In genomic region chr13:30306762-30307193, GRCh38 we compare ENCODE assay signal across 8 cellular contexts. TPM values are rescaled to one million over a fixed set of nuclear protein-coding genes. Genes with fewer than 3 reads are reported as not detected.
A peak's percentile ranks its signal among the peaks of the same experiment; 100 is the strongest.
DNase-seq lines count a peak whose midpoint lies in the region; ATAC-seq and TF ChIP-seq lines count a peak whose summit lies in the region.

No MANE protein-coding gene starts in this region.

- no peak overlapping the region for H2AK5ac ChIP-seq in mesendoderm (ENCODE audit: low read length)

- H3K4me3 ChIP-seq in HUES48 (ENCODE audit: low read depth, low read length): peak overlapping the region; percentile 78
- peak overlapping the region; percentile 98 for H3K4me3 ChIP-seq in endodermal cell (ENCODE audit: low read length)
- peak overlapping the region; percentile 84 for H3K4me3 ChIP-seq in mesendoderm (ENCODE audit: low read length)

- H3K56ac ChIP-seq in mesendoderm (ENCODE audit: low read length): peak overlapping the region; percentile 97

- H3K79me1 ChIP-seq in mesendoderm (ENCODE audit: low read length): no peaks in the 10 kb centered on the region

- no peak overlapping the region for H2BK5ac ChIP-seq in mesendoderm (ENCODE audit: low read length)

- peak overlapping the region; percentile 75 for H3K27ac Mint-ChIP-seq in endodermal cell

- H3K4me1 ChIP-seq in HUES48 (ENCODE audit: control insufficient read depth, insufficient read depth, low read length) (peaks cover 17% of the 10 kb centered on the region; the same call in 1 of the 2 replicates), endodermal cell (ENCODE audit: control insufficient read depth, insufficient read depth, low read length) (no peaks in the 10 kb centered on the region), mesendoderm (ENCODE audit: control insufficient read depth, low read depth, low read length) (no peaks in the 10 kb centered on the region)

- H3K4ac ChIP-seq in mesendoderm (ENCODE audit: low read depth, low read length): peak overlapping the region; percentile 71

- peak; percentile 85 for ATAC-seq in GM21423 (IDR thresholded peaks at IDR 0.05; ENCODE audit: unreplicated experiment)

- H3K36me3 ChIP-seq in HUES48 (ENCODE audit: control insufficient read depth, insufficient read depth, low read length) (no peaks in the 10 kb centered on the region), endodermal cell (ENCODE audit: control insufficient read depth, insufficient read depth, low read length) (no peaks in the 10 kb centered on the region), mesendoderm (ENCODE audit: control insufficient read depth, insufficient read depth, low read length) (no peaks in the 10 kb centered on the region)

- H3K79me2 ChIP-seq in mesendoderm (ENCODE audit: control insufficient read depth, insufficient read depth, low read length): peaks cover 11% of the 10 kb centered on the region

- H3K9ac ChIP-seq in HUES48 (ENCODE audit: low read depth, low read length) (peak overlapping the region; percentile 83), endodermal cell (ENCODE audit: extremely low read depth, low read length, poor library complexity, severe bottlenecking) (peak overlapping the region; percentile 82), mesendoderm (ENCODE audit: low read length) (peak overlapping the region; percentile 91)

- H3K27me3 ChIP-seq in HUES48 (ENCODE audit: control insufficient read depth, insufficient read depth, low read length) (no peaks in the 10 kb centered on the region), endodermal cell (ENCODE audit: control insufficient read depth, insufficient read depth, low read length, poor library complexity, severe bottlenecking) (no peaks in the 10 kb centered on the region), mesendoderm (ENCODE audit: insufficient read depth, low read length, poor library complexity) (no peaks in the 10 kb centered on the region)

- DNase-seq in Caki2 (ENCODE audit: low read depth): peak; percentile 90
- peak; percentile 86 for DNase-seq in NOMO-1 treated with dmso at 0.1 percent for 144 hours (lab: John Stamatoyannopoulos, UW; ENCODE audit: unreplicated experiment)
- peak; percentile 83 for DNase-seq in activated CD8-positive, alpha-beta memory T cell treated with anti-CD3 and anti-CD28 coated beads, Interleukin-2, amount 50 U/mL, for 1 hour (ENCODE audit: extremely low read depth)
- DNase-seq in endodermal cell: peak; percentile 97
- DNase-seq in mesendoderm: peak; percentile 98
- DNase-seq in stimulated activated CD8-positive, alpha-beta memory T cell treated with anti-CD3 and anti-CD28 coated beads, Interleukin-12 subunit alpha, Interleukin-12 subunit beta, amount 100 ng/mL, for 4 hours (ENCODE audit: low read depth): peak; percentile 79

- peak overlapping the region; percentile 88 for H3K27ac ChIP-seq in HUES48 (ENCODE audit: low read depth, low read length)
- H3K27ac ChIP-seq in endodermal cell (ENCODE audit: low read depth, low read length): peak overlapping the region; percentile 94
- H3K27ac ChIP-seq in mesendoderm (ENCODE audit: low read depth, low read length): peak overlapping the region; percentile 69

- no peak overlapping the region for H4K5ac ChIP-seq in mesendoderm (ENCODE audit: low read length)

- H3K18ac ChIP-seq in mesendoderm (ENCODE audit: low read length): peak overlapping the region; percentile 77

- H2BK120ac ChIP-seq in mesendoderm (ENCODE audit: low read depth, low read length): no peak overlapping the region

- H3K23ac ChIP-seq in mesendoderm (ENCODE audit: low read length): no peak overlapping the region

- in situ Hi-C loops in Caki2 (cut with HindIII; ENCODE audit: low pct_unique_long_range_greater_than_20kb, low sequenced_read_pairs): no loop called here

- H3K36me3 Mint-ChIP-seq in endodermal cell (ENCODE audit: low read depth): no peaks in the 10 kb centered on the region

- H3K9me3 Mint-ChIP-seq in endodermal cell: no peaks in the 10 kb centered on the region

- no peak overlapping the region for H4K8ac ChIP-seq in mesendoderm (ENCODE audit: low read depth, low read length)

- peak overlapping the region; percentile 78 for H3K4me2 ChIP-seq in mesendoderm (ENCODE audit: low read length)

- peaks cover 7% of the 10 kb centered on the region for H3K4me1 Mint-ChIP-seq in endodermal cell

- H3K9me3 ChIP-seq in HUES48 (ENCODE audit: control insufficient read depth, insufficient read depth, low read length) (no peaks in the 10 kb centered on the region), endodermal cell (ENCODE audit: control insufficient read depth, low read length) (no peaks in the 10 kb centered on the region)

- peak overlapping the region; percentile 72 for H3K4me3 Mint-ChIP-seq in endodermal cell

- 0 to 2% methylated on average over 20 to 37 of the region's 37 CpGs for WGBS in endodermal cell (ENCODE audit: insufficient coverage in 1 of 2, insufficient read length in 1 of 2), 2 experiments
- no CpG with 5 or more reads among the region's 37 CpGs for WGBS in mesendoderm (ENCODE audit: extremely low coverage, insufficient coverage, low lambda C conversion rate)

- TF ChIP-seq CTCF in endodermal cell (conservative IDR thresholded peaks at IDR 0.05): no peak

- no peak overlapping the region for H2BK15ac ChIP-seq in mesendoderm (replicated peaks; ENCODE audit: low read depth)

- no peaks in the 10 kb centered on the region for H3K27me3 Mint-ChIP-seq in endodermal cell (ENCODE audit: insufficient read depth)

RNA-seq across cellular contexts. Expression of gene KATNAL1, which starts 0.6 kb away (rescaled TPM):
- 15.1 and 15.8 TPM in 2 replicates for total RNA-seq in Caki2 (2014; rRNA removed; shearing (Covaris generic); ENCODE audit: low replicate concordance)
- total RNA-seq in endodermal cell: 10 to 100 TPM; 20.3 to 32.2 TPM
- polyA plus RNA-seq in endodermal cell (2013, experiment 1 of 2): 17.0 TPM
- polyA plus RNA-seq in endodermal cell (2013, experiment 2 of 2): 16.1 TPM
- polyA plus RNA-seq in mesendoderm (2013, experiment 1 of 2): 5.2 TPM
- polyA plus RNA-seq in mesendoderm (2013, experiment 2 of 2): 4.7 TPM

Comparison
In these comparisons a context has a peak if more than half of its experiments do, and no peak if none do; other contexts are left out.
1. Peak in every context shown above with its lines: DNase-seq, ATAC-seq, H3K4me3 ChIP-seq and H3K27ac ChIP-seq.